ENCODE assay signal across 15 cellular contexts in genomic region chr2:64982932-64983331, GRCh38. TPM values are rescaled to one million over a fixed set of nuclear protein-coding genes. Genes with fewer than 3 reads are reported as not detected.
DNase-seq lines count a peak whose midpoint lies in the region; ATAC-seq and TF ChIP-seq lines count a peak whose summit lies in the region.
"Had no signal": no experiment of that assay in that cellular context is flagged by ENCODE, and none has a peak within 500 bp of the region (broad histone marks: within the 10 kb centered on the region; RNA-seq: fewer than 3 reads in every experiment).

No MANE protein-coding gene starts in this region.

- no peaks in the 10 kb centered on the region for H3K9me3 Mint-ChIP-seq in natural killer cell treated with Interleukin-12 subunit alpha and Interleukin-12 subunit beta and Interleukin-15 and Interleukin-18, amount 100 ng/mL, for 72 hours
- H3K9me3 Mint-ChIP-seq in natural killer cell, result no peaks in the 10 kb centered on the region
- H3K9me3 Mint-ChIP-seq in activated T-helper 17 cell treated with anti-CD3 and anti-CD28 coated beads, Interleukin-2, amount 50 U/mL, for 72 hours, result no peaks in the 10 kb centered on the region
- H3K9me3 Mint-ChIP-seq: CD4-positive, alpha-beta T cell; HFFc6 had no signal

- no peak for TF ChIP-seq RAD21 in liver (IDR thresholded peaks at IDR 0.05)

- peak overlapping the region in 1 of 2 donors; percentile 47 for H3K9ac ChIP-seq in liver (ENCODE audit: low read depth in 1 of 2, low read length in 2 of 2)

- TF ChIP-seq CTCF in natural killer cell (IDR thresholded peaks at IDR 0.05) (no peak), liver (IDR thresholded peaks at IDR 0.05; ENCODE audit: low read depth, low read length, missing input control) (no peak)

- peak overlapping the region; percentile 53 to 67 for H3K27ac Mint-ChIP-seq in natural killer cell treated with Interleukin-12 subunit alpha and Interleukin-12 subunit beta and Interleukin-15 and Interleukin-18, amount 100 ng/mL, for 72 hours
- no peak overlapping the region for H3K27ac Mint-ChIP-seq in natural killer cell
- peak overlapping the region; percentile 79 for H3K27ac Mint-ChIP-seq in activated T-helper 17 cell treated with anti-CD3 and anti-CD28 coated beads, Interleukin-2, amount 50 U/mL, for 72 hours
- H3K27ac Mint-ChIP-seq: B cell; CD4-positive, alpha-beta T cell; HFFc6 had no signal

- H3K4me3 ChIP-seq in liver (ENCODE audit: low read depth in 1 of 3, low read length in 3 of 3), result no peak overlapping the region

- 49% methylated on average over 2 of the region's 2 CpGs for WGBS in liver

- intact Hi-C loops in natural killer cell (cut with micrococcal nuclease), result no loop called here

- H3K36me3 ChIP-seq in liver (ENCODE audit: control insufficient read depth in 4 of 4, insufficient read depth in 3 of 4, low read depth in 1 of 4, low read length in 3 of 4), result no peaks in the 10 kb centered on the region

- no peak for DNase-seq in natural killer cell treated with Interleukin-12 subunit alpha and Interleukin-12 subunit beta and Interleukin-15 and Interleukin-18, amount 100 ng/mL, for 72 hours (ENCODE audit: low spot score)
- DNase-seq in natural killer cell (no peak), cerebellum (ENCODE audit: low spot score) (no peak), NCI-H82 (lab: John Stamatoyannopoulos, UW) (no peak)
- DNase-seq: C1 segment of cervical spinal cord; Calu3; CD4-positive, alpha-beta T cell; DMS79; HCEC 1CT; HFFc6; IMR-90 had no signal

- no peak for ATAC-seq in natural killer cell treated with Interleukin-12 subunit alpha and Interleukin-12 subunit beta and Interleukin-15 and Interleukin-18, amount 100 ng/mL, for 72 hours
- no peak for ATAC-seq in natural killer cell
- ATAC-seq in activated T-helper 17 cell treated with anti-CD3 and anti-CD28 coated beads, Interleukin-2, amount 50 U/mL, for 72 hours (replicated peaks), result no peak
- no peak for ATAC-seq in HG03342 (IDR thresholded peaks at IDR 0.05; ENCODE audit: unreplicated experiment)

- H3K27me3 ChIP-seq in liver (ENCODE audit: control insufficient read depth in 4 of 4, insufficient read depth in 4 of 4, low read length in 3 of 4), result no peaks in the 10 kb centered on the region

- peaks cover 29 to 69% of the 10 kb centered on the region in 2 donors for H3K4me1 Mint-ChIP-seq in natural killer cell treated with Interleukin-12 subunit alpha and Interleukin-12 subunit beta and Interleukin-15 and Interleukin-18, amount 100 ng/mL, for 72 hours (ENCODE audit: low read depth in 2 of 2)
- peaks cover 10 to 12% of the 10 kb centered on the region in 2 donors for H3K4me1 Mint-ChIP-seq in natural killer cell
- H3K4me1 Mint-ChIP-seq in activated T-helper 17 cell treated with anti-CD3 and anti-CD28 coated beads, Interleukin-2, amount 50 U/mL, for 72 hours, result peaks cover 28% of the 10 kb centered on the region

- no peaks in the 10 kb centered on the region for H3K36me3 Mint-ChIP-seq in natural killer cell treated with Interleukin-12 subunit alpha and Interleukin-12 subunit beta and Interleukin-15 and Interleukin-18, amount 100 ng/mL, for 72 hours
- no peaks in the 10 kb centered on the region for H3K36me3 Mint-ChIP-seq in natural killer cell
- H3K36me3 Mint-ChIP-seq in activated T-helper 17 cell treated with anti-CD3 and anti-CD28 coated beads, Interleukin-2, amount 50 U/mL, for 72 hours (ENCODE audit: low read depth), result no peaks in the 10 kb centered on the region

- H3K27ac ChIP-seq in liver (ENCODE audit: low read depth in 1 of 2, low read length in 2 of 2), result peak overlapping the region; percentile 69 to 72

- H3K27me3 Mint-ChIP-seq in natural killer cell treated with Interleukin-12 subunit alpha and Interleukin-12 subunit beta and Interleukin-15 and Interleukin-18, amount 100 ng/mL, for 72 hours, result peaks cover 0 to 3% of the 10 kb centered on the region in 2 donors
- H3K27me3 Mint-ChIP-seq in natural killer cell (ENCODE audit: low read depth in 2 of 2), result no peaks in the 10 kb centered on the region
- H3K27me3 Mint-ChIP-seq in activated T-helper 17 cell treated with anti-CD3 and anti-CD28 coated beads, Interleukin-2, amount 50 U/mL, for 72 hours, result no peaks in the 10 kb centered on the region
- H3K27me3 Mint-ChIP-seq: B cell; CD4-positive, alpha-beta T cell had no signal

- no peaks in the 10 kb centered on the region for H3K9me3 ChIP-seq in liver (ENCODE audit: control insufficient read depth in 4 of 4, low read length in 3 of 4)

- H3K4me1 ChIP-seq in liver (ENCODE audit: control insufficient read depth in 4 of 4, insufficient read depth in 4 of 4, low read length in 3 of 4), result peaks cover 2 to 43% (median 19%) of the 10 kb centered on the region in 4 donors

- H3K4me3 Mint-ChIP-seq in natural killer cell treated with Interleukin-12 subunit alpha and Interleukin-12 subunit beta and Interleukin-15 and Interleukin-18, amount 100 ng/mL, for 72 hours, result no peak overlapping the region
- H3K4me3 Mint-ChIP-seq in natural killer cell, result no peak overlapping the region
- H3K4me3 Mint-ChIP-seq in activated T-helper 17 cell treated with anti-CD3 and anti-CD28 coated beads, Interleukin-2, amount 50 U/mL, for 72 hours, result peak overlapping the region; percentile 42
- H3K4me3 Mint-ChIP-seq: B cell; CD4-positive, alpha-beta T cell; HFFc6 had no signal

TF ChIP-seq in liver, 16 proteins besides CTCF, POLR2A, EP300 and RAD21:
- TF ChIP-seq NR2F2 (IDR thresholded peaks at IDR 0.05), result no peak
- no peak for TF ChIP-seq ATF3 (IDR thresholded peaks at IDR 0.05)
TF ChIP-seq in liver: peak in this region for 0.

RNA-seq across cellular contexts. Expression of gene SLC1A4, which starts 6.3 kb away (rescaled TPM):
- 10 to 100 TPM; 34.5 to 34.7 TPM for total RNA-seq in natural killer cell treated with Interleukin-12 subunit alpha and Interleukin-12 subunit beta and Interleukin-15 and Interleukin-18, amount 100 ng/mL, for 72 hours
- 10 to 100 TPM in 1 of 3 donors, 1 to 10 TPM in 2; 3.9 to 13.8 (median 5.6) TPM for total RNA-seq in natural killer cell
- total RNA-seq in activated T-helper 17 cell treated with anti-CD3 and anti-CD28 coated beads, Interleukin-2, amount 50 U/mL, for 72 hours, result 10 to 100 TPM in 1 of 2 donors, 1 to 10 TPM in 1; 8.0 to 44.3 TPM
- total RNA-seq in liver, result 10 to 100 TPM in 1 of 2 donors, 1 to 10 TPM in 1; 8.8 to 23.4 TPM
- 10 to 100 TPM in 1 of 2 donors, 1 to 10 TPM in 1; 3.4 to 10.5 TPM for polyA plus RNA-seq in liver
- total RNA-seq in cerebellum, result 44.3 TPM

Comparison
In these comparisons a context has a peak if more than half of its experiments do, and no peak if none do; other contexts are left out.
1. H3K27ac Mint-ChIP-seq: peak in natural killer cell treated with Interleukin-12 subunit alpha and Interleukin-12 subunit beta and Interleukin-15 and Interleukin-18, amount 100 ng/mL, for 72 hours (2 of 2) and activated T-helper 17 cell treated with anti-CD3 and anti-CD28 coated beads, Interleukin-2, amount 50 U/mL, for 72 hours (single experiment); none in natural killer cell (0 of 2).